Comparison of ENCODE assay signal across 8 cellular contexts in genomic region chr12:12356886-12357696, GRCh38.
DNase-seq lines count a peak whose midpoint lies in the region; ATAC-seq lines count a peak whose summit lies in the region.

TSS of gene BORCS5 (plus strand) at chr12:12357078. CDS start at chr12:12357452, 374 bp downstream.

- H3K36me3 Mint-ChIP-seq in central memory CD8-positive, alpha-beta T cell (ENCODE audit: insufficient read depth) = peaks cover 17% of the 10 kb centered on the region

- peaks cover 31% of the 10 kb centered on the region for H3K4me1 Mint-ChIP-seq in central memory CD8-positive, alpha-beta T cell

- peak; percentile 83 for ATAC-seq in GM19025 (IDR thresholded peaks at IDR 0.05; ENCODE audit: low read depth, unreplicated experiment)
- ATAC-seq in HG03342 (IDR thresholded peaks at IDR 0.05; ENCODE audit: unreplicated experiment) = peak; percentile 87
- ATAC-seq in central memory CD8-positive, alpha-beta T cell (replicated peaks; ENCODE audit: extremely low read depth, poor library complexity, severe bottlenecking) = peak; percentile 86

- peak within 1 kb of the TSS; percentile 95 for H3K27ac Mint-ChIP-seq in central memory CD8-positive, alpha-beta T cell (ENCODE audit: low read depth)

- no peaks in the 10 kb centered on the region for H3K9me3 Mint-ChIP-seq in central memory CD8-positive, alpha-beta T cell

- H3K27me3 Mint-ChIP-seq in central memory CD8-positive, alpha-beta T cell = no peaks in the 10 kb centered on the region

- DNase-seq in AG20443 (ENCODE audit: low spot score) (peak; percentile 97), NCI-H345 treated with DMSO at 0.1 percent for 48 hours (lab: John Stamatoyannopoulos, UW; ENCODE audit: unreplicated experiment) (peak; percentile 93), iris pigment epithelial cell (ENCODE audit: low read depth) (peak; percentile 92)
- DNase-seq in activated CD4-positive, CD25-positive, alpha-beta regulatory T cell treated with anti-CD3 and anti-CD28 coated beads, Interleukin-2, amount 50 U/mL, for 16 hours (ENCODE audit: low read depth, low spot score) = peak; percentile 96
- DNase-seq in central memory CD8-positive, alpha-beta T cell (ENCODE audit: low spot score in 2 of 2) = peak; percentile 92 to 97
- peak; percentile 95 to 97 for DNase-seq in stimulated activated CD4-positive, alpha-beta T cell treated with anti-CD3 and anti-CD28 coated beads, Interleukin-12 subunit alpha, Interleukin-12 subunit beta, amount 100 ng/mL, for 24 hours (ENCODE audit: low read depth in 2 of 2)

- H3K4me3 Mint-ChIP-seq in central memory CD8-positive, alpha-beta T cell = peak within 1 kb of the TSS; percentile 96

Comparison
In these comparisons a context has a peak if more than half of its experiments do, and no peak if none do; other contexts are left out.
1. Peak in every context shown above with its lines: DNase-seq and ATAC-seq.